ENCODE assay signal across 19 cellular contexts in genomic region chr11:39570526-39570925, GRCh38.
"Had no signal": no experiment of that assay in that cellular context is flagged by ENCODE, and none has a peak within 500 bp of the region (broad histone marks: within the 10 kb centered on the region; RNA-seq: fewer than 3 reads in every experiment).

No MANE protein-coding gene starts in this region.

- ATAC-seq: gastrocnemius medialis; lower lobe of right lung; naive thymus-derived CD4-positive, alpha-beta T cell; psoas muscle had no signal

- H3K4me1 ChIP-seq: esophagus muscularis mucosa, gastrocnemius medialis, left ventricle myocardium inferior, lower lobe of right lung, psoas muscle, sigmoid colon had no signal

- DNase-seq: effector memory CD4-positive, alpha-beta T cell; gastrocnemius medialis; glutamatergic neuron; immature natural killer cell; left ventricle myocardium inferior; lower lobe of right lung; mesendoderm; naive thymus-derived CD4-positive, alpha-beta T cell; nephron progenitor cell; psoas muscle; retina; sigmoid colon; stimulated activated CD4-positive, alpha-beta T cell treated with anti-CD3 and anti-CD28 coated beads, Interleukin-12 subunit alpha, Interleukin-12 subunit beta, amount 100 ng/mL, for 4 hours; stimulated activated CD4-positive, alpha-beta T cell treated with anti-CD3 and anti-CD28 coated beads, Interleukin-2, amount 100 ng/mL, for 48 hours; stimulated activated naive CD4-positive, alpha-beta T cell treated with Interleukin-2 at 50 U/mL for 16 hours had no signal

- H3K9me3 ChIP-seq: gastrocnemius medialis, lower lobe of right lung, psoas muscle had no signal

- H3K27ac ChIP-seq: esophagus muscularis mucosa, gastrocnemius medialis, left ventricle myocardium inferior, lower lobe of right lung, psoas muscle, sigmoid colon, skin epidermis had no signal

- H3K27ac Mint-ChIP-seq: immature natural killer cell; naive thymus-derived CD4-positive, alpha-beta T cell had no signal

- H3K4me1 Mint-ChIP-seq: immature natural killer cell; naive thymus-derived CD4-positive, alpha-beta T cell; nephron progenitor cell had no signal

- H3K4me3 ChIP-seq: esophagus muscularis mucosa, gastrocnemius medialis, left ventricle myocardium inferior, lower lobe of right lung, psoas muscle, sigmoid colon, skin epidermis had no signal

- H3K27me3 ChIP-seq: esophagus muscularis mucosa, gastrocnemius medialis, sigmoid colon had no signal

- FAIRE-seq: endometrium, keratinocyte had no signal

- H3K36me3 ChIP-seq: esophagus muscularis mucosa, gastrocnemius medialis, left ventricle myocardium inferior, lower lobe of right lung, sigmoid colon had no signal

- H3K36me3 Mint-ChIP-seq: immature natural killer cell; naive thymus-derived CD4-positive, alpha-beta T cell had no signal

- H3K4me3 Mint-ChIP-seq: immature natural killer cell; naive thymus-derived CD4-positive, alpha-beta T cell; nephron progenitor cell had no signal

- H3K27me3 Mint-ChIP-seq: naive thymus-derived CD4-positive, alpha-beta T cell had no signal
